In the genomic region with DNA sequence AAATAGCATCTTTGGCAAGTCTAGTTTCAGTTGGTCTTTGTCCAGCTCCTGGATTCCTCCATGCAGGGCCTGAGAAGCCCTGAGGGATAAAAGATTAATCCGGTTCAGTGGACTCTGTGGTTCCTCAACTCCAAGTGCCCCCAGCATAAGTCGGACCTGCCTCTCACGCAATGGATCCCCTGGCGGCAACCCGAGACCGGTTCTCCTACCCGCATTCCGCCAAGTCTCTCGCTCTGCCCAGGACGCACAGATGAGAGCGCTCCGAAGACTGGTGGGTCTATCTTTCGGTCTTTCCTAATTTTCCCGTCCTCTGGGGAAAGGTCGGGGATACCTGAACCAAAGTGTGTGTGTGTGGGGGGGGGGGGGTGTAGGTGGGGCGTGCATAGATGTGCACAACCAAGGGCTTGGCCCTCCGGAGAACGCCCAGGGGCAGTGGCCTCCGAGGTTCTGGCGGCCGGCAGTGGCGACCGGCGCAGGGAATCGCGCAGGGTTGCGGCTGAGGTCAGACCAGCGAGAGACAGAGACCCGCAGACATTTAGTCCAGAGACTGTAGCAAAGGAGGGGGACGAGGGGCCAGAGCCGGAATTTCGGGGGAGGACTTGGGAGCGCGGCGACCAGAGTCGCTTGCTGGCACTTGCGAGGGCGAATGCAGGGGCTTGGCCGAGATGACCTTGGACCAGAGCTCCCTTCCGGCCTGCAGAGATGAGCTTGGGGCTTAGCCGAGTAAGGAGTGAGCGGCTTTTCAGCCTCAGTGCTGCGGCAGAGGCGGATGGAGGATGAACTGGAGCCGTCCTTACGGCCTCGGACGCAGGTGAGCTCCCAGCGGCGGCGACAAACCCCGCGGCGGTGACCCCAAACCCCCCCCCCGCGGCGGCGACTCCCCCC, we compare ENCODE assay signal across 8 cellular contexts. TPM values are rescaled to one million over a fixed set of nuclear protein-coding genes. Genes with fewer than 3 reads are reported as not detected.
DNase-seq lines count a peak whose midpoint lies in the region; ATAC-seq and TF ChIP-seq lines count a peak whose summit lies in the region.

No MANE protein-coding gene starts in this region.

- H4K20me1 ChIP-seq in hepatocyte (ENCODE audit: insufficient read depth, poor library complexity, severe bottlenecking): no peaks in the 10 kb centered on the region

- H3K79me2 ChIP-seq in hepatocyte: peaks cover 18% of the 10 kb centered on the region

- TF ChIP-seq CTCF in AG04450 (IDR thresholded peaks at IDR 0.05; ENCODE audit: low read depth, low read length) (peak; percentile 36), GM10248 (IDR thresholded peaks at IDR 0.05; ENCODE audit: control extremely low read depth, extremely low read depth, low read depth, missing control alignments) (no peak), hepatocyte (IDR thresholded peaks at IDR 0.05; ENCODE audit: poor library complexity) (no peak), GM10266 (IDR thresholded peaks at IDR 0.05; ENCODE audit: control insufficient read depth, insufficient read depth, low read depth, missing control alignments) (no peak)

- H3K4me3 ChIP-seq in AG04450 (ENCODE audit: low read depth, low read length): peak overlapping the region; percentile 87
- H3K4me3 ChIP-seq in hepatocyte: peak overlapping the region; percentile 64

- H3K9me2 ChIP-seq in hepatocyte (replicated peaks; ENCODE audit: insufficient read depth): no peaks in the 10 kb centered on the region

- peak overlapping the region; percentile 74 for H2AFZ ChIP-seq in hepatocyte

- H3K27ac ChIP-seq in AG04450 (ENCODE audit: low read depth, low read length) (peak overlapping the region; percentile 57), hepatocyte (peak overlapping the region; percentile 91)

- H3K4me2 ChIP-seq in hepatocyte: peak overlapping the region; percentile 97

- H3K27me3 ChIP-seq in AG04450 (ENCODE audit: control insufficient read depth, insufficient read depth, low read length) (no peaks in the 10 kb centered on the region), hepatocyte (no peaks in the 10 kb centered on the region)

- no peaks in the 10 kb centered on the region for H3K36me3 ChIP-seq in hepatocyte (replicated peaks; ENCODE audit: insufficient read depth, low read depth)

- H3K9me3 ChIP-seq in AG04450 (ENCODE audit: control insufficient read depth, insufficient read depth, low read length) (no peaks in the 10 kb centered on the region), hepatocyte (ENCODE audit: low read depth) (no peaks in the 10 kb centered on the region)

- CTCF ChIA-PET in AG04450 (lab: Charles Lee) (interaction anchor here (0.6 to 3.4 kb wide), 10 partner anchors 8 to 902 kb away, joined by 3 to 39 read pairs (median 4); a partner anchor contains a TSS), GM10248 (lab: Yijun Ruan, JAX) (interaction anchor here (0.6 to 6.2 kb wide), 15 partner anchors 7 to 265 kb away, joined by 3 to 65 read pairs (median 4); a partner anchor contains a TSS)

- peaks cover 11% of the 10 kb centered on the region for H3K4me1 ChIP-seq in hepatocyte (ENCODE audit: insufficient read depth)

- DNase-seq in AG04450 (ENCODE audit: low read depth, low spot score): no peak
- peak; percentile 71 for DNase-seq in GM10248 (ENCODE audit: extremely low spot score)
- DNase-seq in NCI-H146 treated with DMSO at 0.1 percent for 48 hours (lab: John Stamatoyannopoulos, UW; ENCODE audit: unreplicated experiment): peak; percentile 51
- DNase-seq in anterior cingulate cortex (lab: John Stamatoyannopoulos, UW): peak in 35 of 58 donors; percentile 25 to 75 (median 54)
- DNase-seq in hepatocyte (ENCODE audit: low spot score): peak; percentile 73
- peak; percentile 87 for DNase-seq in retina
- DNase-seq in GM10266 (ENCODE audit: extremely low spot score): no peak

- POLR2A ChIA-PET in AG04450 (lab: Yijun Ruan, JAX): interaction anchor here (0.7 to 1.2 kb wide), 8 partner anchors 7 to 82 kb away, joined by 3 to 10 read pairs (median 4); a partner anchor contains a TSS
- POLR2A ChIA-PET in GM10248 (lab: Yijun Ruan, JAX): interaction anchor here (0.6 to 1.0 kb wide), 11 partner anchors 11 to 534 kb away, joined by 3 to 7 read pairs (median 3); a partner anchor contains a TSS

- peak; percentile 52 for ATAC-seq in HG02759 (IDR thresholded peaks at IDR 0.05; ENCODE audit: unreplicated experiment)

- WGBS in hepatocyte (ENCODE audit: low lambda C conversion rate, missing lambda C conversion rate): 4% methylated on average over 41 of the region's 58 CpGs

RNA-seq across cellular contexts. Expression of a gene that starts 0.7 kb away (rescaled TPM):
- polyA plus RNA-seq in AG04450 (2011; rRNA removed) (7.2 and 7.5 TPM in 2 replicates), hepatocyte (15.0 and 20.9 TPM in 2 replicates)
- polyA minus RNA-seq in AG04450 (2011; rRNA and poly(A)+ RNA removed): 8.6 and 8.7 TPM in 2 replicates
- total RNA-seq in hepatocyte: 11.6 and 15.0 TPM in 2 replicates

RNA-seq across cellular contexts. Expression of a gene that starts 18.2 kb away (rescaled TPM):
- 0.19 and 0.27 TPM in 2 replicates for polyA plus RNA-seq in AG04450 (2011; rRNA removed)
- polyA minus RNA-seq in AG04450 (2011; rRNA and poly(A)+ RNA removed): 0.46 and 0.70 TPM in 2 replicates
- 1.6 and 1.8 TPM in 2 replicates for total RNA-seq in hepatocyte
- polyA plus RNA-seq in hepatocyte: 5.1 and 6.1 TPM in 2 replicates

RNA-seq across cellular contexts. Expression of a gene that starts 37.2 kb away (rescaled TPM):
- 154 and 186 TPM in 2 replicates for polyA plus RNA-seq in AG04450 (2011; rRNA removed)
- polyA minus RNA-seq in AG04450 (2011; rRNA and poly(A)+ RNA removed): 39.4 and 41.0 TPM in 2 replicates
- total RNA-seq in hepatocyte: 240 and 306 TPM in 2 replicates
- polyA plus RNA-seq in hepatocyte: 2,070 and 2,177 TPM in 2 replicates

Comparison
In these comparisons a context has a peak if more than half of its experiments do, and no peak if none do; other contexts are left out.
1. DNase-seq: peak in GM10248 (single experiment), NCI-H146 treated with DMSO at 0.1 percent for 48 hours (single experiment), anterior cingulate cortex (35 of 58), hepatocyte (single experiment) and retina (single experiment); none in AG04450 (single experiment) and GM10266 (single experiment).
2. RNA of a gene that starts 37.2 kb away (polyA plus RNA-seq): 2,070 to 2,177 TPM in hepatocyte; 154 to 186 TPM in AG04450; every median in the first group is over 10 times any median in the second.